ENCODE assay signal across 28 cellular contexts in genomic region chr1:15734296-15734695, GRCh38. TPM values are rescaled to one million over a fixed set of nuclear protein-coding genes. Genes with fewer than 3 reads are reported as not detected.
DNase-seq lines count a peak whose midpoint lies in the region; ATAC-seq, FAIRE-seq and TF ChIP-seq lines count a peak whose summit lies in the region.
"Had no signal": no experiment of that assay in that cellular context is flagged by ENCODE, and none has a peak within 500 bp of the region (broad histone marks: within the 10 kb centered on the region; RNA-seq: fewer than 3 reads in every experiment).

No MANE protein-coding gene starts in this region.

- H3K9me3 ChIP-seq in HEK293 (ENCODE audit: control insufficient read depth, insufficient read depth, low read depth, low read length): no peaks in the 10 kb centered on the region
- H3K9me3 ChIP-seq in gastrocnemius medialis: no peaks in the 10 kb centered on the region
- H3K9me3 ChIP-seq: BE2C, HAP-1, SK-N-SH had no signal

- peaks cover 0 to 59% of the 10 kb centered on the region in 2 experiments; a peak in 1 of 3 replicates for H3K36me3 ChIP-seq in HEK293 (ENCODE audit: control insufficient read depth in 2 of 2, insufficient read depth in 1 of 2, low read length in 2 of 2)
- peaks cover 0 to 57% of the 10 kb centered on the region in 2 donors for H3K36me3 ChIP-seq in gastrocnemius medialis

- H3K4me1 Mint-ChIP-seq in endothelial cell (ENCODE audit: unreplicated experiment): no peaks in the 10 kb centered on the region
- no peaks in the 10 kb centered on the region for H3K4me1 Mint-ChIP-seq in T-cell
- H3K4me1 Mint-ChIP-seq: CD14-positive monocyte; CD8-positive, alpha-beta memory T cell had no signal

- peaks cover 15% of the 10 kb centered on the region for H3K27me3 Mint-ChIP-seq in endothelial cell (ENCODE audit: unreplicated experiment)
- H3K27me3 Mint-ChIP-seq in T-cell: no peaks in the 10 kb centered on the region
- H3K27me3 Mint-ChIP-seq: CD8-positive, alpha-beta memory T cell had no signal

- H3K4me3 ChIP-seq in HEK293 (ENCODE audit: low read depth, low read length) (no peak overlapping the region), gastrocnemius medialis (no peak overlapping the region)
- H3K4me3 ChIP-seq: GM23338, HAP-1 had no signal

- intact Hi-C loops in gastrocnemius medialis (cut with DNase I; ENCODE audit: low total_unique reads): no loop called here

- H3K9me3 Mint-ChIP-seq in endothelial cell (ENCODE audit: unreplicated experiment) (no peaks in the 10 kb centered on the region), T-cell (no peaks in the 10 kb centered on the region)
- H3K9me3 Mint-ChIP-seq: CD8-positive, alpha-beta memory T cell; GM23338 had no signal

- no peak for TF ChIP-seq CTCF in 22Rv1 (IDR thresholded peaks at IDR 0.05)
- no peak for TF ChIP-seq CTCF in HEK293 (tag by site-specific recombination; IDR thresholded peaks at IDR 0.05)
- TF ChIP-seq CTCF in endothelial cell (IDR thresholded peaks at IDR 0.05; ENCODE audit: unreplicated experiment): no peak
- TF ChIP-seq CTCF in gastrocnemius medialis (IDR thresholded peaks at IDR 0.05 in 4 of 5, conservative IDR thresholded peaks at IDR 0.05 in 1 of 5): no peak

- no peak overlapping the region for H3K27ac Mint-ChIP-seq in endothelial cell (ENCODE audit: unreplicated experiment)
- no peak overlapping the region for H3K27ac Mint-ChIP-seq in T-cell
- H3K27ac Mint-ChIP-seq: CD8-positive, alpha-beta memory T cell; GM23338 had no signal

- CTCF ChIA-PET in HEK293 (lab: Yijun Ruan, JAX) (no interaction called here), T-cell (lab: Charles Lee) (no interaction called here)

- in situ Hi-C loops in gastrocnemius medialis (cut with MboI; ENCODE audit: low sequenced_read_pairs in 4 of 4): loop anchor here in 2 of 4 donors (10.0 to 25.0 kb wide), 2 partner anchors 139 to 147 kb away; partner anchors contain the start of gene AGMAT (in 1 of the 2)

- no peak for TF ChIP-seq POLR2A in gastrocnemius medialis (IDR thresholded peaks at IDR 0.05)

- H3K27me3 ChIP-seq in gastrocnemius medialis: no peaks in the 10 kb centered on the region
- H3K27me3 ChIP-seq: BE2C had no signal

- H3K4me1 ChIP-seq in HEK293 (ENCODE audit: control insufficient read depth, insufficient read depth, low read length) (no peaks in the 10 kb centered on the region), gastrocnemius medialis (peaks cover 37 to 43% of the 10 kb centered on the region in 2 donors)
- H3K4me1 ChIP-seq: BE2C, HAP-1 had no signal

- DNase-seq in endothelial cell (ENCODE audit: low spot score) (no peak), gastrocnemius medialis (peak in 1 of 2 donors; percentile 15), T-cell (no peak), urothelium cell line (ENCODE audit: low spot score) (no peak)
- DNase-seq: BE2C; CD8-positive, alpha-beta memory T cell; DMS 273 treated with DMSO at 0.1 percent for 48 hours; DMS79; EL; GDM1; Kasumi-1; NCI-H1092 treated with DMSO at 0.1 percent for 48 hours; NCI-H1436; NCI-H187; NCI-H2171 treated with DMSO at 0.1 percent for 48 hours; NCI-H345; NCI-H510A treated with DMSO at 0.1 percent for 48 hours; SK-N-SH had no signal

- POLR2A ChIA-PET in HEK293 (lab: Yijun Ruan, JAX) (no interaction called here), T-cell (lab: Charles Lee) (no interaction called here)

- ATAC-seq in gastrocnemius medialis: no peak
- ATAC-seq in T-cell (replicated peaks in 1 of 4): no peak
- no peak for ATAC-seq in HG03354 (IDR thresholded peaks at IDR 0.05; ENCODE audit: poor library complexity, severe bottlenecking, unreplicated experiment)
- ATAC-seq: GM23338 had no signal

- peaks cover 14% of the 10 kb centered on the region for H3K36me3 Mint-ChIP-seq in endothelial cell (ENCODE audit: low read depth, unreplicated experiment)
- H3K36me3 Mint-ChIP-seq in T-cell: peaks cover 8% of the 10 kb centered on the region

- H3K4me3 Mint-ChIP-seq in endothelial cell (ENCODE audit: unreplicated experiment) (peak overlapping the region; percentile 37), T-cell (no peak overlapping the region)
- H3K4me3 Mint-ChIP-seq: CD14-positive monocyte; CD8-positive, alpha-beta memory T cell; GM23338 had no signal

- no peak for FAIRE-seq in urothelium cell line (lab: Jason Lieb, UNC)
- FAIRE-seq: GM12891, RCC 7860 had no signal

- H3K27ac ChIP-seq in 22Rv1 (peak overlapping the region; percentile 69), HEK293 (ENCODE audit: extremely low read depth, low read depth, low read length) (no peak overlapping the region), gastrocnemius medialis (peak overlapping the region; percentile 86 to 96 (median 94))

TF ChIP-seq in HEK293, 187 proteins besides CTCF, POLR2A, EP300 and RAD21:
- TF ChIP-seq ZNF184 (tag by site-specific recombination; IDR thresholded peaks at IDR 0.05): no peak
- peak; percentile 21; the same call in 1 of the 2 replicates for TF ChIP-seq GLIS2 (tag by site-specific recombination; IDR thresholded peaks at IDR 0.05)

RNA-seq across cellular contexts. Expression of gene SLC25A34, which starts 1.8 kb away (rescaled TPM):
- 3.5 TPM for total RNA-seq in endothelial cell (ENCODE audit: unreplicated experiment)
- total RNA-seq in gastrocnemius medialis: 10 to 100 TPM in 3 of 4 donors, 1 to 10 TPM in 1; 7.8 to 17.2 (median 13.8) TPM
- total RNA-seq in T-cell: 1 to 10 TPM; 1.8 to 4.1 (median 2.6) TPM
- total RNA-seq: HT-29 had no signal

RNA-seq across cellular contexts. Expression of gene TMEM82, which starts 8.0 kb away (rescaled TPM):
- total RNA-seq in endothelial cell (ENCODE audit: unreplicated experiment) (not detected), gastrocnemius medialis (under 1 TPM in 1 of 4 donors, not detected in 3; 0.33 TPM), T-cell (not detected)
- total RNA-seq: CD8-positive, alpha-beta memory T cell; GM23338; HT-29; M059J had no signal

RNA-seq across cellular contexts. Expression of gene FBLIM1, which starts 24.3 kb away (rescaled TPM):
- total RNA-seq in endothelial cell (ENCODE audit: unreplicated experiment) (198 TPM), gastrocnemius medialis (1 to 10 TPM; 1.4 to 3.9 (median 3.8) TPM), T-cell (under 1 TPM in 3 of 5 donors, not detected in 2; 0.36 to 0.54 (median 0.50) TPM)
- total RNA-seq: CD8-positive, alpha-beta memory T cell had no signal

RNA-seq across cellular contexts. Expression of gene PLEKHM2, which starts 50.2 kb away (rescaled TPM):
- total RNA-seq in endothelial cell (ENCODE audit: unreplicated experiment): 82.3 TPM
- 100 to 1,000 TPM in 3 of 4 donors, 10 to 100 TPM in 1; 86.7 to 170 (median 144) TPM for total RNA-seq in gastrocnemius medialis
- total RNA-seq in T-cell: 10 to 100 TPM; 52.5 to 65.2 (median 59.6) TPM

Comparison
In these comparisons a context has a peak if more than half of its experiments do, and no peak if none do; other contexts are left out.
1. RNA of gene FBLIM1, which starts 24.3 kb away (total RNA-seq): 198 TPM in endothelial cell (single experiment); 1.4 to 3.9 TPM in gastrocnemius medialis and 0.36 to 0.54 TPM in T-cell; every median in the first group is over 10 times any median in the second.